8 cellular contexts compared by ENCODE assay signal in the genomic region with DNA sequence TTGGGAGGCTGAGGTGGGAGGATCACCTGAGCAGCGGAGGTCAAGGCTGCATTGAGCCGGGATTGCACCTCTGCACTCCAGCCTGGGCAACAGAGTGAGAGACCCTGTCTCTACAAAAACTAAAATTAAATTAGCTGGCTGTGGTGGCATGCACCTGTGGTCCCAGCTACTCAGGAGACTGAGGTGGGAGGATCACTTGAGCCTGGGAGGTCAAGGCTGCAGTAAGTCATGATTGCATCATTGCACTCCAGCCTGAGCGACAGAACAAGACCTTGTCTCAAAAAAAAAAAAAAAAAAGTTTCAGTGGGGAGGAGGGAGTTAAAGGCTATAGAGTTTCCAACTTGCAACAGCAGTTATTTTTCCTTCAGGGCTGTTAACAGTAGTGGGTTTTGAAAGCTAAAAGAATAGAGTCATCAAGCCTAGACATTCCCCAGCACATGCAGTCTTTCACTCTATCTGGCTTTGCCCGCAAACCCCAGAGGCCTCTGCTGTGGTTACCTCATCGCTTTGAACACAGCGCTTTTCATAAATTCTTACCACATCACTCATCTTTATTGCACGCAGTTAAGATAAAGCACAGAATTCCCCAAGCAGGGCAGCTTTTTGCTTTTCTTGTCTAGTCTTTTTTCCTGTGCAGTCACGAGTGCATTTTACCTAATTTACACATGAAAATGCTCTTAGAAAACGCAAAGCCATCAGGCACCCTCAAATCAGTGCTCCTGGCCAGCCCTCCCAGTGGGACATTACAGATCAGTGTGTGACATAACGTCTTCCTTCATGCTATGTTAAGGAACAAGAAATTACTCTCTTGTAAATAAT. TPM values are rescaled to one million over a fixed set of nuclear protein-coding genes. Genes with fewer than 3 reads are reported as not detected.
DNase-seq lines count a peak whose midpoint lies in the region; ATAC-seq and TF ChIP-seq lines count a peak whose summit lies in the region.

No MANE protein-coding gene starts in this region.

- intact Hi-C loops in Panc1 (cut with micrococcal nuclease; ENCODE audit: unreplicated experiment) (no loop called here), left cardiac atrium (cut with DNase I) (no loop called here)

- H3K27ac ChIP-seq in Panc1 (ENCODE audit: low read length): peak overlapping the region; percentile 93

- no peaks in the 10 kb centered on the region for H3K36me3 ChIP-seq in Panc1 (ENCODE audit: control insufficient read depth, insufficient read depth, low read length)

- peaks cover 36% of the 10 kb centered on the region for H3K4me1 ChIP-seq in Panc1 (ENCODE audit: control insufficient read depth, insufficient read depth, low read length)

- peak; percentile 53 for DNase-seq in Panc1 (ENCODE audit: low read depth, low spot score)
- DNase-seq in activated T-helper 9 cell treated with anti-CD3 and anti-CD28 coated beads, Interleukin-2, amount 50 U/mL, for 16 hours (ENCODE audit: low read depth): peak; percentile 70
- DNase-seq in left cardiac atrium: peak; percentile 59
- peak; percentile 56 to 77 for DNase-seq in stimulated activated CD4-positive, alpha-beta T cell treated with anti-CD3 and anti-CD28 coated beads, Interleukin-1b, Interleukin-23, amount 100 ng/mL, for 4 hours (ENCODE audit: low read depth in 2 of 2)
- DNase-seq in NCI-H1930 (lab: John Stamatoyannopoulos, UW): no peak

- H3K27me3 ChIP-seq in Panc1 (ENCODE audit: control insufficient read depth, insufficient read depth, low read length): no peaks in the 10 kb centered on the region

- in situ Hi-C loops in Panc1 (cut with HindIII; ENCODE audit: low pct_unique_long_range_greater_than_20kb, low sequenced_read_pairs): no loop called here

- CTCF ChIA-PET in Panc1 (lab: Charles Lee): interaction anchor here (0.7 kb wide), 1 partner anchor 124 kb away, joined by 12 read pairs; a partner anchor contains a TSS

- H3K4me3 ChIP-seq in Panc1 (ENCODE audit: low read depth in 2 of 2, low read length in 2 of 2): no peak overlapping the region

- no peak for TF ChIP-seq CTCF in Panc1 (IDR thresholded peaks at IDR 0.05)

- BruUV-seq in Panc1 (replicated peaks; lab: Mats Ljungman, UMichigan): no TSS peak

- peak; percentile 69 for ATAC-seq in GM18499 (IDR thresholded peaks at IDR 0.05; ENCODE audit: insufficient read depth, unreplicated experiment)
- peak; percentile 91 for ATAC-seq in HG02885 (IDR thresholded peaks at IDR 0.05; ENCODE audit: poor library complexity, unreplicated experiment)
- ATAC-seq in Panc1: peak; percentile 95
- ATAC-seq in left cardiac atrium: peak; percentile 90 to 97
- no peak for ATAC-seq in HG02588 (IDR thresholded peaks at IDR 0.05; ENCODE audit: unreplicated experiment)

- POLR2A ChIA-PET in Panc1 (lab: Charles Lee): interaction anchor here (0.6 kb wide), 1 partner anchor 9 kb away, joined by 5 read pairs; no protein-coding TSS in a partner anchor

- H3K9me3 ChIP-seq in Panc1 (ENCODE audit: control insufficient read depth, insufficient read depth, low read depth, low read length): no peaks in the 10 kb centered on the region

RNA-seq across cellular contexts. Expression of a gene that starts 8.7 kb away (rescaled TPM):
- total RNA-seq in Panc1 (2021; ENCODE audit: unreplicated experiment): 55.7 TPM
- 38.1 TPM for polyA plus RNA-seq in Panc1 (2012; ENCODE audit: insufficient read length)
- total RNA-seq in left cardiac atrium: 10 to 100 TPM; 12.1 to 16.1 TPM

RNA-seq across cellular contexts. Expression of a gene that starts 35.9 kb away (rescaled TPM):
- total RNA-seq in Panc1 (2021; ENCODE audit: unreplicated experiment): 5.4 TPM
- 3.5 TPM for polyA plus RNA-seq in Panc1 (2012; ENCODE audit: insufficient read length)
- 1 to 10 TPM; 6.2 to 6.6 TPM for total RNA-seq in left cardiac atrium

Comparison
In these comparisons a context has a peak if more than half of its experiments do, and no peak if none do; other contexts are left out.
1. DNase-seq: peak in Panc1 (single experiment), activated T-helper 9 cell treated with anti-CD3 and anti-CD28 coated beads, Interleukin-2, amount 50 U/mL, for 16 hours (single experiment), left cardiac atrium (single experiment) and stimulated activated CD4-positive, alpha-beta T cell treated with anti-CD3 and anti-CD28 coated beads, Interleukin-1b, Interleukin-23, amount 100 ng/mL, for 4 hours (2 of 2); none in NCI-H1930 (0 of 2).